8 cellular contexts compared by ENCODE assay signal in the genomic region with DNA sequence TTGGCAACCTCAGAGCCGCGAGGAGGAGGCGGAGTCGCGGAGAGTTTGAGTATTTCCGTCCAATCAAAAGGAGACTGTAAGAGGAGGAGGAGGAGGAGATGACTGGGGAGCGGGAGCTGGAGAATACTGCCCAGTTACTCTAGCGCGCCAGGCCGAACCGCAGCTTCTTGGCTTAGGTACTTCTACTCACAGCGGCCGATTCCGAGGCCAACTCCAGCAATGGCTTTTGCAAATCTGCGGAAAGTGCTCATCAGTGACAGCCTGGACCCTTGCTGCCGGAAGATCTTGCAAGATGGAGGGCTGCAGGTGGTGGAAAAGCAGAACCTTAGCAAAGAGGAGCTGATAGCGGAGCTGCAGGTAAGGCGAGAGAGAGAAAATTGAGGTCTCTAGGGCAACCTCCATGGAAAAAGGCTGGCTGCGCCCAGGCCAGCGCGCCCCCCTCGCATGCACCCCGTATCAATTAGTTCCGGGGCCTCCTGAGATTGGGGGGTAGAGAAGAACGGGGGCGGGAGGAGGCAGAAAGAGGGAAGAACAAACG. TPM values are rescaled to one million over a fixed set of nuclear protein-coding genes. Genes with fewer than 3 reads are reported as not detected.
A peak's percentile ranks its signal among the peaks of the same experiment; 100 is the strongest.
DNase-seq lines count a peak whose midpoint lies in the region; ATAC-seq and TF ChIP-seq lines count a peak whose summit lies in the region.

A gene (plus strand): TSS at position 131 of the 538 bp plus-strand sequence. CDS start 89 bp downstream, at position 220.

- peak within 1 kb of the TSS; percentile 84 for H3K27ac Mint-ChIP-seq in activated naive CD4-positive, alpha-beta T cell treated with anti-CD3 and anti-CD28 coated beads for 36 hours

- peaks cover 31% of the 10 kb centered on the region for H3K4me1 Mint-ChIP-seq in activated naive CD4-positive, alpha-beta T cell treated with anti-CD3 and anti-CD28 coated beads for 36 hours (ENCODE audit: low read depth)

- H3K9ac ChIP-seq in BLaER1 treated with 17β-estradiol and CSF1 and Interleukin-3, amounts not matched to agents 10 nM and 100 nM, result peak within 1 kb of the TSS; percentile 73 to 99 (median 88); a peak in 21 of 22 replicates
- peak within 1 kb of the TSS; percentile 98 for H3K9ac ChIP-seq in NT2/D1 (ENCODE audit: insufficient read length, low read depth)

- TF ChIP-seq CTCF in gastroesophageal sphincter (IDR thresholded peaks at IDR 0.05) (no peak), tibial artery (IDR thresholded peaks at IDR 0.05) (no peak)

- TF ChIP-seq POLR2A in gastroesophageal sphincter (IDR thresholded peaks at IDR 0.05), result peak in 1 of 2 donors; percentile 36

- peak within 1 kb of the TSS; percentile 87 to 98 (median 93) for H3K4me2 ChIP-seq in BLaER1 treated with 17β-estradiol and CSF1 and Interleukin-3, amounts not matched to agents 10 nM and 100 nM

- H3K27me3 ChIP-seq in BLaER1 treated with 17β-estradiol and CSF1 and Interleukin-3, amounts not matched to agents 10 nM and 100 nM, result no peaks in the 10 kb centered on the region
- H3K27me3 ChIP-seq in NT2/D1 (ENCODE audit: insufficient read depth, insufficient read length) (no peaks in the 10 kb centered on the region), gastroesophageal sphincter (no peaks in the 10 kb centered on the region), tibial artery (no peaks in the 10 kb centered on the region)

- TF ChIP-seq EP300 in gastroesophageal sphincter (IDR thresholded peaks at IDR 0.05), result no peak

- 0% methylated on average over 5 to 23 of the region's 27 CpGs for WGBS in gastroesophageal sphincter (ENCODE audit: low coverage in 1 of 2), 2 donors

- H3K27ac ChIP-seq in BLaER1 treated with 17β-estradiol and CSF1 and Interleukin-3, amounts not matched to agents 10 nM and 100 nM, result peak within 1 kb of the TSS; percentile 31 to 96 (median 93); a peak in 21 of 22 replicates
- H3K27ac ChIP-seq in gastroesophageal sphincter (peak within 1 kb of the TSS in 3 of 4 donors; percentile 82 to 86 (median 86)), tibial artery (peak within 1 kb of the TSS; percentile 85 to 87)

- no peaks in the 10 kb centered on the region for H3K9me3 Mint-ChIP-seq in activated naive CD4-positive, alpha-beta T cell treated with anti-CD3 and anti-CD28 coated beads for 36 hours

- peaks cover 0 to 15% (median 4%) of the 10 kb centered on the region in 11 experiments; a peak in 7 of 22 replicates for H3K36me3 ChIP-seq in BLaER1 treated with 17β-estradiol and CSF1 and Interleukin-3, amounts not matched to agents 10 nM and 100 nM
- H3K36me3 ChIP-seq in NT2/D1 (ENCODE audit: insufficient read depth, insufficient read length, low read length), result peaks cover 26% of the 10 kb centered on the region
- no peaks in the 10 kb centered on the region for H3K36me3 ChIP-seq in gastroesophageal sphincter
- H3K36me3 ChIP-seq in tibial artery, result no peaks in the 10 kb centered on the region

- H4K20me1 ChIP-seq in BLaER1 treated with 17β-estradiol and CSF1 and Interleukin-3, amounts not matched to agents 10 nM and 100 nM, result peaks cover 0 to 34% (median 19%) of the 10 kb centered on the region in 11 experiments; a peak in 15 of 22 replicates

- peaks cover 37 to 41% (median 39%) of the 10 kb centered on the region in 10 experiments for H3K4me1 ChIP-seq in BLaER1 treated with 17β-estradiol and CSF1 and Interleukin-3, amounts not matched to agents 10 nM and 100 nM
- H3K4me1 ChIP-seq in NT2/D1 (ENCODE audit: insufficient read depth, insufficient read length), result peaks cover 23% of the 10 kb centered on the region
- peaks cover 0 to 38% (median 14%) of the 10 kb centered on the region in 3 donors for H3K4me1 ChIP-seq in gastroesophageal sphincter
- H3K4me1 ChIP-seq in tibial artery, result peaks cover 0 to 52% (median 34%) of the 10 kb centered on the region in 4 donors

- no peaks in the 10 kb centered on the region for H3K27me3 Mint-ChIP-seq in activated naive CD4-positive, alpha-beta T cell treated with anti-CD3 and anti-CD28 coated beads for 36 hours (ENCODE audit: low read depth)

- CTCF ChIA-PET in activated naive CD4-positive, alpha-beta T cell treated with anti-CD3 and anti-CD28 coated beads for 36 hours (lab: Charles Lee), result interaction anchor here (0.6 to 0.9 kb wide), 2 partner anchors 174 to 189 kb away, joined by 3 read pairs; no protein-coding TSS in a partner anchor

- no peaks in the 10 kb centered on the region for H3K9me3 ChIP-seq in BLaER1 treated with 17β-estradiol and CSF1 and Interleukin-3, amounts not matched to agents 10 nM and 100 nM (replicated peaks in 1 of 11)
- H3K9me3 ChIP-seq in NT2/D1 (ENCODE audit: insufficient read depth, low read length) (no peaks in the 10 kb centered on the region), gastroesophageal sphincter (no peaks in the 10 kb centered on the region), tibial artery (no peaks in the 10 kb centered on the region)

- peaks cover 34% of the 10 kb centered on the region for H3K36me3 Mint-ChIP-seq in activated naive CD4-positive, alpha-beta T cell treated with anti-CD3 and anti-CD28 coated beads for 36 hours (ENCODE audit: low read depth)

- peak within 1 kb of the TSS; percentile 62 to 100 (median 92) for H3K4me3 ChIP-seq in BLaER1 treated with 17β-estradiol and CSF1 and Interleukin-3, amounts not matched to agents 10 nM and 100 nM
- peak within 1 kb of the TSS; percentile 94 for H3K4me3 ChIP-seq in NT2/D1 (ENCODE audit: insufficient read length, low read depth)
- H3K4me3 ChIP-seq in gastroesophageal sphincter, result peak within 1 kb of the TSS; percentile 72 to 74
- H3K4me3 ChIP-seq in tibial artery, result peak within 1 kb of the TSS; percentile 79 to 88

- intact Hi-C loops in activated naive CD4-positive, alpha-beta T cell treated with anti-CD3 and anti-CD28 coated beads for 36 hours (cut with micrococcal nuclease), result loop anchor here (2.0 kb wide), 3 partner anchors 33 to 571 kb away; a partner anchor contains a TSS
- intact Hi-C loops in tibial artery (cut with DNase I; ENCODE audit: low total_unique reads), result no loop called here

- H3K4me3 Mint-ChIP-seq in activated naive CD4-positive, alpha-beta T cell treated with anti-CD3 and anti-CD28 coated beads for 36 hours, result peak within 1 kb of the TSS; percentile 88

- DNase-seq in GM19238 (ENCODE audit: insufficient read length, low spot score) (peak; percentile 51), HT1080 (ENCODE audit: low read depth) (peak; percentile 88), NT2/D1 (ENCODE audit: low read depth, low spot score) (peak; percentile 91), non-pigmented ciliary epithelial cell (ENCODE audit: low read depth) (peak; percentile 48), tibial artery (peak; percentile 69 to 86)
- DNase-seq in activated naive CD4-positive, alpha-beta T cell treated with anti-CD3 and anti-CD28 coated beads for 36 hours, result peak; percentile 85

- peak; percentile 75 for ATAC-seq in gastroesophageal sphincter

RNA-seq across cellular contexts. Expression of the gene that starts here (rescaled TPM):
- total RNA-seq in HT1080 (2014; rRNA removed; shearing (Covaris generic)), result 105 and 142 TPM in 2 replicates
- 187 and 251 TPM in 2 replicates for polyA plus RNA-seq in HT1080 (2015; cell fraction: cytosol; rRNA removed)
- polyA plus RNA-seq in HT1080 (2015; cell fraction: nucleus; rRNA removed), result 361 and 388 TPM in 2 replicates
- total RNA-seq in activated naive CD4-positive, alpha-beta T cell treated with anti-CD3 and anti-CD28 coated beads for 36 hours, result 100 to 1,000 TPM; 422 to 439 TPM
- total RNA-seq in gastroesophageal sphincter, result 10 to 100 TPM; 16.7 to 34.9 (median 26.4) TPM

Comparison
In these comparisons a context has a peak if more than half of its experiments do, and no peak if none do; other contexts are left out.
1. Peak in every context shown above with its lines: DNase-seq, ATAC-seq, H3K4me3 ChIP-seq and H3K27ac ChIP-seq.